Comparison of ENCODE assay signal across 1 cellular context in genomic region chr19:40443131-40443929, GRCh38.
TF ChIP-seq lines count a peak whose summit lies in the region.

No MANE protein-coding gene starts in this region.

TF ChIP-seq in HEK293, 187 proteins besides CTCF, POLR2A, EP300 and RAD21 (continued from another document and continues in another):
- TF ChIP-seq ZNF521 (tag by site-specific recombination; IDR thresholded peaks at IDR 0.05) (no peak), ZSCAN23 (tag by site-specific recombination; IDR thresholded peaks at IDR 0.05) (peak; percentile 85; the same call in 1 of the 2 replicates), GFI1B (tag by site-specific recombination; IDR thresholded peaks at IDR 0.05) (peak; percentile 22; the same call in 1 of the 2 replicates), HOXA7 (CRISPR knock-in tag; IDR thresholded peaks at IDR 0.05; ENCODE audit: borderline replicate concordance) (no peak), KLF1 (tag by site-specific recombination; IDR thresholded peaks at IDR 0.05) (peak; percentile 98), ZNF423 (tag by site-specific recombination; IDR thresholded peaks at IDR 0.05) (peak; percentile 99), YY1 (tag by site-specific recombination; IDR thresholded peaks at IDR 0.05) (peak; percentile 53; the same call in 1 of the 2 replicates), ZNF16 (tag by site-specific recombination; IDR thresholded peaks at IDR 0.05; ENCODE audit: low read depth) (peak; percentile 34; the same call in 1 of the 2 replicates), ZSCAN16 (tag by site-specific recombination; IDR thresholded peaks at IDR 0.05) (peak; percentile 71), ZNF658 (tag by site-specific recombination; IDR thresholded peaks at IDR 0.05) (no peak), ZNF449 (tag by site-specific recombination; IDR thresholded peaks at IDR 0.05) (peak; percentile 30; the same call in 1 of the 2 replicates), TCF7L2 (IDR thresholded peaks at IDR 0.05; ENCODE audit: borderline replicate concordance, low read depth, low read length) (no peak), ZNF433 (tag by site-specific recombination; IDR thresholded peaks at IDR 0.05; ENCODE audit: low read depth) (no peak), SETDB1 (IDR thresholded peaks at IDR 0.05; ENCODE audit: insufficient read length, low read length) (no peak), ZNF26 (tag by site-specific recombination; IDR thresholded peaks at IDR 0.05) (no peak), ZNF184 (tag by site-specific recombination; IDR thresholded peaks at IDR 0.05) (peak; percentile 76; the same call in 1 of the 2 replicates), ZNF623 (tag by site-specific recombination; IDR thresholded peaks at IDR 0.05) (0 out of 2 replicates have a peak, but pooled peaks have one; percentile 25), ZNF155 (tag by site-specific recombination; IDR thresholded peaks at IDR 0.05) (0 out of 2 replicates have a peak, but pooled peaks have one; percentile 33), PATZ1 (tag by site-specific recombination; IDR thresholded peaks at IDR 0.05) (peak; percentile 100), ZNF621 (tag by site-specific recombination; IDR thresholded peaks at IDR 0.05) (no peak), HOXD13 (CRISPR knock-in tag; IDR thresholded peaks at IDR 0.05; ENCODE audit: borderline replicate concordance) (no peak), IKZF3 (tag by site-specific recombination; IDR thresholded peaks at IDR 0.05) (peak; percentile 96), MYNN (tag by site-specific recombination; IDR thresholded peaks at IDR 0.05; ENCODE audit: borderline replicate concordance) (no peak), ZEB2 (tag by site-specific recombination; IDR thresholded peaks at IDR 0.05) (peak; percentile 98), FEZF1 (tag by site-specific recombination; IDR thresholded peaks at IDR 0.05) (0 out of 2 replicates have a peak, but pooled peaks have one; percentile 14), TRIM28 (IDR thresholded peaks at IDR 0.05; ENCODE audit: borderline replicate concordance, low read length) (peak; percentile 32; the same call in 1 of the 2 replicates), BCL11A (tag by site-specific recombination; IDR thresholded peaks at IDR 0.05; ENCODE audit: low read depth) (peak; percentile 93; the same call in 1 of the 2 replicates), ZFHX2 (tag by site-specific recombination; conservative IDR thresholded peaks at IDR 0.05) (no peak), ZNF23 (tag by site-specific recombination; IDR thresholded peaks at IDR 0.05; ENCODE audit: borderline replicate concordance) (no peak), MEIS1 (CRISPR knock-in tag; IDR thresholded peaks at IDR 0.05; ENCODE audit: borderline replicate concordance) (no peak), ZNF121 (tag by site-specific recombination; IDR thresholded peaks at IDR 0.05) (no peak), ZSCAN18 (tag by site-specific recombination; IDR thresholded peaks at IDR 0.05) (0 out of 2 replicates have a peak, but pooled peaks have one; percentile 24), ZNF660 (tag by site-specific recombination; IDR thresholded peaks at IDR 0.05) (peak; percentile 25; the same call in 1 of the 2 replicates), ZFP69B (tag by site-specific recombination; IDR thresholded peaks at IDR 0.05) (no peak; the same call in 1 of the 2 replicates), BCL11B (tag by site-specific recombination; IDR thresholded peaks at IDR 0.05; ENCODE audit: low read depth) (peak; percentile 96), ZNF335 (tag by site-specific recombination; conservative IDR thresholded peaks at IDR 0.05) (peak; percentile 70), ZNF37A (tag by site-specific recombination; IDR thresholded peaks at IDR 0.05) (no peak), ZNF677 (tag by site-specific recombination; IDR thresholded peaks at IDR 0.05) (no peak), ZNF514 (tag by site-specific recombination; IDR thresholded peaks at IDR 0.05) (no peak), ZNF416 (tag by site-specific recombination; IDR thresholded peaks at IDR 0.05) (no peak), ZNF280C (tag by site-specific recombination; IDR thresholded peaks at IDR 0.05) (no peak; the same call in 1 of the 2 replicates), ZNF510 (tag by site-specific recombination; IDR thresholded peaks at IDR 0.05; ENCODE audit: insufficient replicate concordance) (no peak), ZNF548 (tag by site-specific recombination; IDR thresholded peaks at IDR 0.05) (peak; percentile 22; the same call in 1 of the 2 replicates), ZNF211 (tag by site-specific recombination; IDR thresholded peaks at IDR 0.05; ENCODE audit: low read depth) (no peak), TSHZ1 (tag by site-specific recombination; IDR thresholded peaks at IDR 0.05; ENCODE audit: borderline replicate concordance) (peak; percentile 71; the same call in 1 of the 2 replicates), KLF10 (tag by site-specific recombination; IDR thresholded peaks at IDR 0.05) (peak; percentile 97), ZNF19 (tag by site-specific recombination; IDR thresholded peaks at IDR 0.05; ENCODE audit: low read depth) (no peak), ZNF366 (tag by site-specific recombination; conservative IDR thresholded peaks at IDR 0.05) (peak; percentile 88), ZNF404 (tag by site-specific recombination; IDR thresholded peaks at IDR 0.05) (no peak), ZNF707 (tag by site-specific recombination; IDR thresholded peaks at IDR 0.05) (no peak), ZNF580 (tag by site-specific recombination; IDR thresholded peaks at IDR 0.05) (no peak), ZSCAN30 (tag by site-specific recombination; IDR thresholded peaks at IDR 0.05) (peak; percentile 96), SP3 (tag by site-specific recombination; IDR thresholded peaks at IDR 0.05) (peak; percentile 99), HIC1 (tag by site-specific recombination; IDR thresholded peaks at IDR 0.05) (peak; percentile 99)
- TF ChIP-seq, protein P1, sequence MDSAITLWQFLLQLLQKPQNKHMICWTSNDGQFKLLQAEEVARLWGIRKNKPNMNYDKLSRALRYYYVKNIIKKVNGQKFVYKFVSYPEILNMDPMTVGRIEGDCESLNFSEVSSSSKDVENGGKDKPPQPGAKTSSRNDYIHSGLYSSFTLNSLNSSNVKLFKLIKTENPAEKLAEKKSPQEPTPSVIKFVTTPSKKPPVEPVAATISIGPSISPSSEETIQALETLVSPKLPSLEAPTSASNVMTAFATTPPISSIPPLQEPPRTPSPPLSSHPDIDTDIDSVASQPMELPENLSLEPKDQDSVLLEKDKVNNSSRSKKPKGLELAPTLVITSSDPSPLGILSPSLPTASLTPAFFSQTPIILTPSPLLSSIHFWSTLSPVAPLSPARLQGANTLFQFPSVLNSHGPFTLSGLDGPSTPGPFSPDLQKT (IDR thresholded peaks at IDR 0.05; ENCODE audit: borderline replicate concordance, low read depth, low read length), result no peak
